23 cellular contexts compared by ENCODE assay signal in the genomic region with DNA sequence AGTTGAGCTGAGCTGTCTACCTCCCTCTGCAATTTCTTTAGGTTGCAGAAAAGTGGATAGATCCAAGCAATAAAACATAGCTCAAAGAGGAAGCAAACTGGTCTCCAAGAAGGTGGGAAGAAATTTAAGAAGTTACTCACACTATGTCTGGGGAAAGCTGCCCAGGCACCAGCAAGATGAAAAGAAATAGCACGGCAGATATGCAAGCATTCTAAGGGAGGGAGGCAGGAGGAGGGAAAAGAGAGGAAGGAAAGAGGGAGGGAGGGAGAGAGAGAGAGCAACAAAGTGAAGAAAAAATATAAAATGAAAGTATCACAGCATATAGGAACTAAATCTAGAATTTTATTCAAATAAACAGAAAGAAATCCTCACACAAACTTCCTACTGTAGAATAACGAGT.
DNase-seq lines count a peak whose midpoint lies in the region; ATAC-seq and TF ChIP-seq lines count a peak whose summit lies in the region.
"Had no signal": no experiment of that assay in that cellular context is flagged by ENCODE, and none has a peak within 500 bp of the region (broad histone marks: within the 10 kb centered on the region; RNA-seq: fewer than 3 reads in every experiment).

No MANE protein-coding gene starts in this region.

- CTCF ChIA-PET in CD8-positive, alpha-beta T cell (lab: Charles Lee), result no interaction called here

- intact Hi-C loops in right cardiac atrium (cut with DNase I), result no loop called here
- intact Hi-C loops in CD8-positive, alpha-beta T cell (cut with DNase I, micrococcal nuclease), result no loop called here

- no peaks in the 10 kb centered on the region for H3F3A ChIP-seq in GM23338 (replicated peaks; ENCODE audit: low read depth)
- no peaks in the 10 kb centered on the region for H3F3A ChIP-seq in neural progenitor cell (ENCODE audit: low read depth)

- DNase-seq in GM23338 (ENCODE audit: low spot score) (peak; percentile 53), caudate nucleus (lab: John Stamatoyannopoulos, UW) (no peak), endodermal cell (no peak), neural progenitor cell (ENCODE audit: low spot score) (no peak), right cardiac atrium (no peak), midbrain (lab: John Stamatoyannopoulos, UW) (no peak)
- no peak for DNase-seq in activated naive CD8-positive, alpha-beta T cell treated with anti-CD3 and anti-CD28 coated beads for 36 hours
- no peak for DNase-seq in CD8-positive, alpha-beta T cell
- DNase-seq: Calu3; CD4-positive, alpha-beta memory T cell; DMS 273 treated with DMSO at 0.1 percent for 48 hours; DMS53; DND-41; EL; HFFc6 had no signal

- H3K79me2 ChIP-seq in GM23338 (replicated peaks; ENCODE audit: insufficient read depth), result no peaks in the 10 kb centered on the region
- H3K79me2 ChIP-seq in neural progenitor cell (ENCODE audit: low read depth), result no peaks in the 10 kb centered on the region

- H3K27ac Mint-ChIP-seq in GM23338 (no peak overlapping the region), endodermal cell (peak overlapping the region; percentile 49), neural progenitor cell (no peak overlapping the region)
- no peak overlapping the region for H3K27ac Mint-ChIP-seq in activated naive CD8-positive, alpha-beta T cell treated with anti-CD3 and anti-CD28 coated beads for 36 hours
- H3K27ac Mint-ChIP-seq in CD8-positive, alpha-beta T cell, result no peak overlapping the region
- H3K27ac Mint-ChIP-seq: CD14-positive monocyte; CD4-positive, alpha-beta memory T cell; HFFc6; IgD-negative memory B cell had no signal

- H2AFZ ChIP-seq in GM23338 (peak overlapping the region; percentile 26; the same call in 1 of the 2 replicates), neural progenitor cell (replicated peaks) (peak overlapping the region; percentile 28)

- H3K27me3 ChIP-seq in GM23338 (ENCODE audit: insufficient read depth), result no peaks in the 10 kb centered on the region
- no peaks in the 10 kb centered on the region for H3K27me3 ChIP-seq in endodermal cell (ENCODE audit: control insufficient read depth, insufficient read depth, low read length, poor library complexity, severe bottlenecking)
- H3K27me3 ChIP-seq in neural progenitor cell, result peaks cover 25% of the 10 kb centered on the region
- H3K27me3 ChIP-seq in right cardiac atrium (ENCODE audit: control insufficient read depth, insufficient read depth), result no peaks in the 10 kb centered on the region
- no peaks in the 10 kb centered on the region for H3K27me3 ChIP-seq in CD8-positive, alpha-beta T cell (ENCODE audit: insufficient read depth, low read length)
- H3K27me3 ChIP-seq: BLaER1 had no signal

- no peaks in the 10 kb centered on the region for H3K36me3 Mint-ChIP-seq in GM23338 (ENCODE audit: low read depth)
- peaks cover 6% of the 10 kb centered on the region for H3K36me3 Mint-ChIP-seq in endodermal cell (ENCODE audit: low read depth)
- H3K36me3 Mint-ChIP-seq in neural progenitor cell, result peaks cover 1% of the 10 kb centered on the region
- H3K36me3 Mint-ChIP-seq in activated naive CD8-positive, alpha-beta T cell treated with anti-CD3 and anti-CD28 coated beads for 36 hours, result no peaks in the 10 kb centered on the region
- no peaks in the 10 kb centered on the region for H3K36me3 Mint-ChIP-seq in CD8-positive, alpha-beta T cell
- H3K36me3 Mint-ChIP-seq: CD14-positive monocyte; CD4-positive, alpha-beta memory T cell; IgD-negative memory B cell had no signal

- no peak overlapping the region for H3K9ac ChIP-seq in endodermal cell (ENCODE audit: extremely low read depth, low read length, poor library complexity, severe bottlenecking)
- H3K9ac ChIP-seq in neural progenitor cell, result no peak overlapping the region
- H3K9ac ChIP-seq: BLaER1 had no signal

- H3K4me3 ChIP-seq in GM23338 (no peak overlapping the region), endodermal cell (ENCODE audit: low read length) (peak overlapping the region; percentile 16), neural progenitor cell (no peak overlapping the region), right cardiac atrium (ENCODE audit: low read length) (no peak overlapping the region)
- H3K4me3 ChIP-seq in CD8-positive, alpha-beta T cell (ENCODE audit: low read depth, low read length), result no peak overlapping the region
- H3K4me3 ChIP-seq: A549, BLaER1, GM12878 had no signal

- H3K4me1 Mint-ChIP-seq in GM23338 (peaks cover 11% of the 10 kb centered on the region), endodermal cell (peaks cover 30% of the 10 kb centered on the region), neural progenitor cell (no peaks in the 10 kb centered on the region)
- H3K4me1 Mint-ChIP-seq in activated naive CD8-positive, alpha-beta T cell treated with anti-CD3 and anti-CD28 coated beads for 36 hours, result no peaks in the 10 kb centered on the region
- H3K4me1 Mint-ChIP-seq in CD8-positive, alpha-beta T cell (ENCODE audit: low read depth), result no peaks in the 10 kb centered on the region
- H3K4me1 Mint-ChIP-seq: CD14-positive monocyte; CD4-positive, alpha-beta memory T cell; IgD-negative memory B cell had no signal

- no peaks in the 10 kb centered on the region for H3K9me3 Mint-ChIP-seq in GM23338
- no peaks in the 10 kb centered on the region for H3K9me3 Mint-ChIP-seq in endodermal cell
- peaks cover 2% of the 10 kb centered on the region for H3K9me3 Mint-ChIP-seq in neural progenitor cell
- no peaks in the 10 kb centered on the region for H3K9me3 Mint-ChIP-seq in activated naive CD8-positive, alpha-beta T cell treated with anti-CD3 and anti-CD28 coated beads for 36 hours
- no peaks in the 10 kb centered on the region for H3K9me3 Mint-ChIP-seq in CD8-positive, alpha-beta T cell
- H3K9me3 Mint-ChIP-seq: CD14-positive monocyte, HFFc6 had no signal

- H3K9me3 ChIP-seq in endodermal cell (ENCODE audit: control insufficient read depth, low read length) (no peaks in the 10 kb centered on the region), neural progenitor cell (ENCODE audit: low read depth) (no peaks in the 10 kb centered on the region), right cardiac atrium (ENCODE audit: control insufficient read depth, low read length) (no peaks in the 10 kb centered on the region)
- no peaks in the 10 kb centered on the region for H3K9me3 ChIP-seq in CD8-positive, alpha-beta T cell (ENCODE audit: low read length)
- H3K9me3 ChIP-seq: A549, BLaER1 had no signal

- 40 to 65% methylated on average over 1 to 2 of the region's 2 CpGs for WGBS in endodermal cell (ENCODE audit: insufficient coverage in 1 of 2, insufficient read length in 1 of 2), 2 experiments
- WGBS in right cardiac atrium, result 50% methylated on average over 2 of the region's 2 CpGs

- H3K27ac ChIP-seq in GM23338 (ENCODE audit: low read depth) (no peak overlapping the region), caudate nucleus (ENCODE audit: low read depth, low read length) (peak overlapping the region; percentile 62), endodermal cell (ENCODE audit: low read depth, low read length) (no peak overlapping the region), neural progenitor cell (no peak overlapping the region), right cardiac atrium (ENCODE audit: low read length) (no peak overlapping the region)
- no peak overlapping the region for H3K27ac ChIP-seq in CD8-positive, alpha-beta T cell (ENCODE audit: low read depth, low read length)
- H3K27ac ChIP-seq: 22Rv1, A549, BLaER1 had no signal

- no peaks in the 10 kb centered on the region for H3K9me2 ChIP-seq in GM23338 (ENCODE audit: insufficient read depth)

- ATAC-seq in GM23338, result peak; percentile 55
- ATAC-seq in right cardiac atrium, result no peak
- no peak for ATAC-seq in CD8-positive, alpha-beta T cell
- ATAC-seq: A549, GM12878, HCT116, HepG2 had no signal

- H3K4me3 Mint-ChIP-seq in GM23338, result peak overlapping the region; percentile 45; the same call in 2 of the 3 replicates
- H3K4me3 Mint-ChIP-seq in endodermal cell, result peak overlapping the region; percentile 3
- H3K4me3 Mint-ChIP-seq in neural progenitor cell, result no peak overlapping the region
- H3K4me3 Mint-ChIP-seq in activated naive CD8-positive, alpha-beta T cell treated with anti-CD3 and anti-CD28 coated beads for 36 hours, result no peak overlapping the region
- H3K4me3 Mint-ChIP-seq in CD8-positive, alpha-beta T cell, result no peak overlapping the region
- H3K4me3 Mint-ChIP-seq: CD14-positive monocyte; CD4-positive, alpha-beta memory T cell; HFFc6; IgD-negative memory B cell had no signal

- no peaks in the 10 kb centered on the region for H3K36me3 ChIP-seq in GM23338 (ENCODE audit: insufficient read depth)
- H3K36me3 ChIP-seq in endodermal cell (ENCODE audit: control insufficient read depth, insufficient read depth, low read length), result peaks cover 9% of the 10 kb centered on the region
- no peaks in the 10 kb centered on the region for H3K36me3 ChIP-seq in neural progenitor cell
- no peaks in the 10 kb centered on the region for H3K36me3 ChIP-seq in CD8-positive, alpha-beta T cell (ENCODE audit: insufficient read depth, low read length)
- H3K36me3 ChIP-seq: BLaER1 had no signal

- no peaks in the 10 kb centered on the region for H4K20me1 ChIP-seq in GM23338 (replicated peaks; ENCODE audit: insufficient read depth)
- no peaks in the 10 kb centered on the region for H4K20me1 ChIP-seq in neural progenitor cell (ENCODE audit: low read depth)

- POLR2A ChIA-PET in CD8-positive, alpha-beta T cell (lab: Charles Lee), result no interaction called here

- H3K4me1 ChIP-seq in GM23338 (ENCODE audit: insufficient read depth) (no peaks in the 10 kb centered on the region), endodermal cell (ENCODE audit: control insufficient read depth, insufficient read depth, low read length) (peaks cover 2% of the 10 kb centered on the region), neural progenitor cell (no peaks in the 10 kb centered on the region), right cardiac atrium (ENCODE audit: control insufficient read depth, insufficient read depth, low read length) (no peaks in the 10 kb centered on the region)
- no peaks in the 10 kb centered on the region for H3K4me1 ChIP-seq in CD8-positive, alpha-beta T cell (ENCODE audit: insufficient read depth, low read length)
- H3K4me1 ChIP-seq: A549, BLaER1 had no signal

- TF ChIP-seq CTCF in GM23338 (conservative IDR thresholded peaks at IDR 0.05; ENCODE audit: low read depth in 2 of 2), result no peak
- TF ChIP-seq CTCF in endodermal cell (conservative IDR thresholded peaks at IDR 0.05), result no peak
- no peak for TF ChIP-seq CTCF in neural progenitor cell (IDR thresholded peaks at IDR 0.05)
- TF ChIP-seq CTCF in CD8-positive, alpha-beta T cell (IDR thresholded peaks at IDR 0.05), result no peak

- H3K4me2 ChIP-seq in GM23338 (no peak overlapping the region), neural progenitor cell (no peak overlapping the region)
- H3K4me2 ChIP-seq: A549, BLaER1 had no signal

- H3K27me3 Mint-ChIP-seq in GM23338 (ENCODE audit: insufficient read depth, low read depth, poor library complexity) (no peaks in the 10 kb centered on the region), endodermal cell (ENCODE audit: insufficient read depth) (no peaks in the 10 kb centered on the region), neural progenitor cell (ENCODE audit: insufficient read depth, low read depth) (no peaks in the 10 kb centered on the region)
- H3K27me3 Mint-ChIP-seq in activated naive CD8-positive, alpha-beta T cell treated with anti-CD3 and anti-CD28 coated beads for 36 hours, result peaks cover 26% of the 10 kb centered on the region
- H3K27me3 Mint-ChIP-seq in CD8-positive, alpha-beta T cell (ENCODE audit: low read depth), result peaks cover 20% of the 10 kb centered on the region

TF ChIP-seq in GM23338, 12 proteins besides CTCF, POLR2A, EP300 and RAD21 (continues in another document):
- no peak for TF ChIP-seq ZNF114 (CRISPR knock-in tag; IDR thresholded peaks at IDR 0.05)

Comparison
In these comparisons a context has a peak if more than half of its experiments do, and no peak if none do; other contexts are left out.
1. H3K4me3 Mint-ChIP-seq: peak in GM23338 (single experiment) and endodermal cell (single experiment); none in neural progenitor cell (single experiment), activated naive CD8-positive, alpha-beta T cell treated with anti-CD3 and anti-CD28 coated beads for 36 hours (single experiment) and CD8-positive, alpha-beta T cell (single experiment).